1 cellular context compared by ENCODE assay signal in the genomic region with DNA sequence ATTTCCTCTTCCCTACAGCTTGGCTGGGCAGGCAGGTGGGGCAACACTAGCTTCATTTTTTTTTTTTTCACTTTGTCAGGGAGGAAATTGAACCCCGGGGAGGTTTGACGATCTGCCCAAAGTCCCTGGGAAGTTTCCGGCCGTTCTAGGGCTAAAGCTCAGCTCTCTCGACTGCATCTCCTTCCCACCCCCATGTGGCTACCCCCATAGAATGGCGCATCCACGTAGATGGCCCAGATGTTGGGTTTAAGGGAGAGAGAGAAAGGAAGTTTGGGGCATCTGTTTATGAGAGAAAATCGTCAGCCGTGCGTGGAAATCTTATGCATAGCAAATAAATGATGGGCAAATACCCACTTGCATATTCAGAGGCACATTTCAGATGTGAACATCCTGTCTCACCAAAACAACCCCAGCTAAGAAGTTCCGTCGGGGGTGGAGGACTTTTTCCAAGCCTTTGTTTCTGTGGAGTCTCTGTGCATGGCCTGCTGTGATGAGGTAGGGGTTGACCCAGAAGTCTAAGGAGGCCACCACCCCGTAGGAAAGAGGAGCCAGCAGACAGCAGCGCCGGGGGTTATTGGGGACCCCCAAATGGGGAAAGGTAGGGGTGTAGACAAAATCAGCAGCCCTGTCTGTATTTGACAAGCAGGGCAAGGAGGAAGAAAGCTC.
TF ChIP-seq lines count a peak whose summit lies in the region.

No MANE protein-coding gene starts in this region.

TF ChIP-seq in H1, 55 proteins besides CTCF, POLR2A, EP300 and RAD21 (continued from another document):
- TF ChIP-seq BRCA1 (IDR thresholded peaks at IDR 0.05; ENCODE audit: low read depth, low read length) (no peak), KDM4A (IDR thresholded peaks at IDR 0.05; ENCODE audit: low read depth, low read length, severe bottlenecking) (no peak), TBP (IDR thresholded peaks at IDR 0.05; ENCODE audit: low read depth, low read length) (no peak), MAFK (IDR thresholded peaks at IDR 0.05; ENCODE audit: low read depth, low read length) (no peak), KDM1A (IDR thresholded peaks at IDR 0.05; ENCODE audit: borderline replicate concordance, low read length) (no peak), GTF2F1 (IDR thresholded peaks at IDR 0.05; ENCODE audit: borderline replicate concordance, low read depth, low read length) (no peak), JUND (IDR thresholded peaks at IDR 0.05; ENCODE audit: low read length) (no peak), NRF1 (IDR thresholded peaks at IDR 0.05; ENCODE audit: low read depth, low read length) (no peak), CHD2 (IDR thresholded peaks at IDR 0.05; ENCODE audit: low read length) (no peak), ASH2L (IDR thresholded peaks at IDR 0.05; ENCODE audit: low read length) (no peak)
TF ChIP-seq in H1: peak in this region for 0.
